ENCODE assay signal across 15 cellular contexts in the genomic region with DNA sequence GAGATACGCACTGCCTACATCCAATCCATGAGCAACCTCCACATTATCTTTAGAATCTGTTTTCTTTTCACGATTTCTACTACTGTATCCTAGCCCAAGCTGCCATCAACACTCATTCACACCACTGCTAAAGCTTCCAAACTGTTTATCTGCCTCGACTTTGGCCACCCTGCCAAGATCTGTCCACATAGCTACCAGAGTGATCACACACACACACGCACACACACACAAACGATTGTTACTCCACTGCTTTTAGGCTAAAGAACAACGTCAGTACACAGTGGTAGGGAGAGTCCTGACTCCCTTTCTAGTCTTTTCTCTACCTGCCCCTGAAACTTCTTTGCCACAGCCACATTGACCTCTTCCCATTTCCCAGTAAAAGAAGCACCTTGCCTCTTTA.
DNase-seq lines count a peak whose midpoint lies in the region; ATAC-seq and TF ChIP-seq lines count a peak whose summit lies in the region.
"Had no signal": no experiment of that assay in that cellular context is flagged by ENCODE, and none has a peak within 500 bp of the region (broad histone marks: within the 10 kb centered on the region; RNA-seq: fewer than 3 reads in every experiment).

No MANE protein-coding gene starts in this region.

- peak overlapping the region; percentile 3 for H3K27ac Mint-ChIP-seq in endodermal cell
- H3K27ac Mint-ChIP-seq: CD8-positive, alpha-beta memory T cell had no signal

- ATAC-seq in Right ventricle myocardium inferior (peak; percentile 48), left ventricle myocardium superior (peak; percentile 21), HG03139 (IDR thresholded peaks at IDR 0.05; ENCODE audit: unreplicated experiment) (no peak), GM18907 (IDR thresholded peaks at IDR 0.05; ENCODE audit: unreplicated experiment) (no peak)
- ATAC-seq: HCT116 had no signal

- intact Hi-C loops in Right ventricle myocardium inferior (cut with DNase I) (no loop called here), left ventricle myocardium superior (cut with micrococcal nuclease) (no loop called here)

- no peak overlapping the region for H3K4me3 Mint-ChIP-seq in endodermal cell
- H3K4me3 Mint-ChIP-seq: CD8-positive, alpha-beta memory T cell had no signal

- H3K27me3 ChIP-seq in right atrium auricular region (no peaks in the 10 kb centered on the region), endodermal cell (ENCODE audit: control insufficient read depth, insufficient read depth, low read length, poor library complexity, severe bottlenecking) (no peaks in the 10 kb centered on the region)
- H3K27me3 ChIP-seq: BLaER1 had no signal

- H3K9ac ChIP-seq in endodermal cell (ENCODE audit: extremely low read depth, low read length, poor library complexity, severe bottlenecking): no peak overlapping the region
- H3K9ac ChIP-seq: BLaER1 had no signal

- H3K4me1 ChIP-seq in right atrium auricular region: no peaks in the 10 kb centered on the region
- H3K4me1 ChIP-seq in endodermal cell (ENCODE audit: control insufficient read depth, insufficient read depth, low read length): no peaks in the 10 kb centered on the region
- H3K4me1 ChIP-seq: BLaER1, Caco-2 had no signal

- H3K27ac ChIP-seq in right atrium auricular region (no peak overlapping the region), endodermal cell (ENCODE audit: low read depth, low read length) (no peak overlapping the region)
- H3K27ac ChIP-seq: BLaER1 had no signal

- peaks cover 8% of the 10 kb centered on the region for H3K9me3 Mint-ChIP-seq in endodermal cell
- H3K9me3 Mint-ChIP-seq: CD8-positive, alpha-beta memory T cell had no signal

- no peaks in the 10 kb centered on the region for H3K27me3 Mint-ChIP-seq in endodermal cell (ENCODE audit: insufficient read depth)

- H3K9me3 ChIP-seq in right atrium auricular region (no peaks in the 10 kb centered on the region), endodermal cell (ENCODE audit: control insufficient read depth, low read length) (peaks cover 19% of the 10 kb centered on the region)
- H3K9me3 ChIP-seq: BLaER1, Caco-2 had no signal

- WGBS in endodermal cell (ENCODE audit: insufficient coverage in 1 of 2, insufficient read length in 1 of 2), 2 experiments: 87 to 89% methylated on average over 4 to 6 of the region's 6 CpGs

- DNase-seq in Right ventricle myocardium inferior (ENCODE audit: missing footprints) (no peak), right atrium auricular region (ENCODE audit: low spot score) (no peak), endodermal cell (no peak), left ventricle myocardium superior (no peak), NCI-H2227 (lab: John Stamatoyannopoulos, UW; ENCODE audit: unreplicated experiment) (no peak)
- DNase-seq: 8988T; AML-193; Caco-2; CD8-positive, alpha-beta memory T cell; DND-41; GDM1 had no signal

- H3K4me1 Mint-ChIP-seq in endodermal cell: peaks cover 10% of the 10 kb centered on the region
- H3K4me1 Mint-ChIP-seq: CD8-positive, alpha-beta memory T cell had no signal

- H3K36me3 ChIP-seq in right atrium auricular region (no peaks in the 10 kb centered on the region), endodermal cell (ENCODE audit: control insufficient read depth, insufficient read depth, low read length) (no peaks in the 10 kb centered on the region)
- H3K36me3 ChIP-seq: BLaER1 had no signal

- TF ChIP-seq CTCF in right atrium auricular region (IDR thresholded peaks at IDR 0.05) (no peak), endodermal cell (conservative IDR thresholded peaks at IDR 0.05) (no peak)

- H3K4me3 ChIP-seq in right atrium auricular region: no peak overlapping the region
- H3K4me3 ChIP-seq in endodermal cell (ENCODE audit: low read length): no peak overlapping the region
- H3K4me3 ChIP-seq: BLaER1 had no signal

- H3K36me3 Mint-ChIP-seq in endodermal cell (ENCODE audit: low read depth): no peaks in the 10 kb centered on the region
- H3K36me3 Mint-ChIP-seq: CD8-positive, alpha-beta memory T cell had no signal

Comparison
In these comparisons a context has a peak if more than half of its experiments do, and no peak if none do; other contexts are left out.
1. ATAC-seq: peak in Right ventricle myocardium inferior (single experiment) and left ventricle myocardium superior (single experiment); none in HG03139 (single experiment) and GM18907 (single experiment).